In genomic region chr19:7535993-7536685, GRCh38 we compare ENCODE assay signal across 8 cellular contexts. TPM values are rescaled to one million over a fixed set of nuclear protein-coding genes. Genes with fewer than 3 reads are reported as not detected.
A peak's percentile ranks its signal among the peaks of the same experiment; 100 is the strongest.
DNase-seq lines count a peak whose midpoint lies in the region; ATAC-seq, FAIRE-seq and TF ChIP-seq lines count a peak whose summit lies in the region.

No MANE protein-coding gene starts in this region.

- H3K79me2 ChIP-seq in MM.1S (ENCODE audit: low read length), result no peaks in the 10 kb centered on the region

- peak overlapping the region; percentile 66 for H3K9ac ChIP-seq in MM.1S (ENCODE audit: low read length)

- H3K27ac ChIP-seq in MM.1S (ENCODE audit: low read length), result no peak overlapping the region
- H3K27ac ChIP-seq in effector memory CD4-positive, alpha-beta T cell (ENCODE audit: insufficient read depth, low read length, poor library complexity, severe bottlenecking), result peak overlapping the region; percentile 77

- H3F3A ChIP-seq in MM.1S (ENCODE audit: insufficient read depth, low read length), result 0 out of 2 replicates have a peak, but pooled peaks cover 2% of the 10 kb centered on the region

- in situ Hi-C loops in GM13976 (cut with MboI; ENCODE audit: low sequenced_read_pairs, unreplicated experiment), result no loop called here

- ATAC-seq in GM19463 (IDR thresholded peaks at IDR 0.05; ENCODE audit: unreplicated experiment) (no peak), HG02623 (IDR thresholded peaks at IDR 0.05; ENCODE audit: unreplicated experiment) (no peak)

- TF ChIP-seq CTCF in MM.1S (IDR thresholded peaks at IDR 0.05; ENCODE audit: low read length), result no peak
- no peak for TF ChIP-seq CTCF in nephron (IDR thresholded peaks at IDR 0.05; ENCODE audit: unreplicated experiment in 3 of 3)
- no peak for TF ChIP-seq CTCF in GM13976 (IDR thresholded peaks at IDR 0.05; ENCODE audit: borderline replicate concordance, control extremely low read depth, extremely low read depth, insufficient read depth, missing control alignments)

- peak overlapping the region; percentile 46 to 56 (median 55) for H3K27ac Mint-ChIP-seq in nephron

- peak overlapping the region; percentile 91 for H2AFZ ChIP-seq in MM.1S (ENCODE audit: low read length)

- peak overlapping the region; percentile 94 for H3K4me3 ChIP-seq in MM.1S (ENCODE audit: low read length)
- H3K4me3 ChIP-seq in effector memory CD4-positive, alpha-beta T cell (ENCODE audit: insufficient read depth, low read depth, low read length, poor library complexity, severe bottlenecking), result peak overlapping the region; percentile 95

- H3K9me3 ChIP-seq in MM.1S (replicated peaks; ENCODE audit: insufficient read depth, low read length), result no peaks in the 10 kb centered on the region
- no peaks in the 10 kb centered on the region for H3K9me3 ChIP-seq in effector memory CD4-positive, alpha-beta T cell (ENCODE audit: control insufficient read depth, low read length)

- no peaks in the 10 kb centered on the region for H3K9me2 ChIP-seq in MM.1S (replicated peaks; ENCODE audit: insufficient read depth, low read length)

- H3K27me3 ChIP-seq in MM.1S (replicated peaks; ENCODE audit: insufficient read depth, low read length), result no peaks in the 10 kb centered on the region
- H3K27me3 ChIP-seq in effector memory CD4-positive, alpha-beta T cell (replicated peaks; ENCODE audit: control insufficient read depth, insufficient read depth, low read length, poor library complexity, severe bottlenecking), result no peaks in the 10 kb centered on the region

- peak; percentile 26 for FAIRE-seq in GM12891 (lab: Jason Lieb, UNC)

- no peaks in the 10 kb centered on the region for H3K27me3 Mint-ChIP-seq in nephron (ENCODE audit: low read depth)

- H3K4me3 Mint-ChIP-seq in nephron, result peak overlapping the region; percentile 95 to 100 (median 99)

- H3K4me1 ChIP-seq in MM.1S (ENCODE audit: low read length), result peaks cover 5% of the 10 kb centered on the region
- H3K4me1 ChIP-seq in effector memory CD4-positive, alpha-beta T cell (ENCODE audit: control insufficient read depth, insufficient read depth, low read length, poor library complexity, severe bottlenecking), result peaks cover 14% of the 10 kb centered on the region

- no peaks in the 10 kb centered on the region for H3K9me3 Mint-ChIP-seq in nephron

- peak overlapping the region; percentile 91 for H3K4me2 ChIP-seq in MM.1S (ENCODE audit: low read depth, low read length)

- H3K4me1 Mint-ChIP-seq in nephron, result peaks cover 4% of the 10 kb centered on the region

- TF ChIP-seq POLR2A in GM12891 (IDR thresholded peaks at IDR 0.05; ENCODE audit: low read depth, low read length), result no peak; the same call in 1 of the 2 replicates

- H3K36me3 Mint-ChIP-seq in nephron (ENCODE audit: low read depth), result peaks cover 16% of the 10 kb centered on the region

- H4K20me1 ChIP-seq in MM.1S (ENCODE audit: insufficient read depth, low read length), result no peaks in the 10 kb centered on the region

- no peak for DNase-seq in GM12891 (ENCODE audit: insufficient read length, low spot score)
- no peak for DNase-seq in MM.1S
- DNase-seq in effector memory CD4-positive, alpha-beta T cell, result no peak
- DNase-seq in islet precursor cell, result no peak
- no peak for DNase-seq in GM13976 (ENCODE audit: low spot score)

- no peaks in the 10 kb centered on the region for H3K36me3 ChIP-seq in MM.1S (replicated peaks; ENCODE audit: insufficient read depth, low read length)
- peaks cover 20% of the 10 kb centered on the region for H3K36me3 ChIP-seq in effector memory CD4-positive, alpha-beta T cell (ENCODE audit: control insufficient read depth, insufficient read depth, low read length)

TF ChIP-seq in GM12891, 5 proteins besides CTCF, POLR2A, EP300 and RAD21:
- TF ChIP-seq TAF1 (IDR thresholded peaks at IDR 0.05; ENCODE audit: low read depth, low read length) (no peak), POU2F2 (IDR thresholded peaks at IDR 0.05; ENCODE audit: low read depth, low read length) (no peak), POLR2AphosphoS5 (IDR thresholded peaks at IDR 0.05; ENCODE audit: low read depth, low read length) (no peak), PAX5 (IDR thresholded peaks at IDR 0.05; ENCODE audit: insufficient read depth, low read length, severe bottlenecking) (no peak), SPI1 (IDR thresholded peaks at IDR 0.05; ENCODE audit: low read depth, low read length) (no peak; the same call in 1 of the 2 replicates)
TF ChIP-seq in GM12891: peak in this region for 0.

RNA-seq across cellular contexts. Expression of gene PNPLA6, which starts 0.6 kb away (rescaled TPM):
- polyA plus RNA-seq in GM12891 (2012; ENCODE audit: low read depth, missing spikeins), result 51.3 TPM

RNA-seq across cellular contexts. Expression of gene MCOLN1, which starts 13.7 kb away (rescaled TPM):
- 5.8 TPM for polyA plus RNA-seq in GM12891 (2012; ENCODE audit: low read depth, missing spikeins)

RNA-seq across cellular contexts. Expression of gene ZNF358, which starts 20.2 kb away (rescaled TPM):
- 6.6 TPM for polyA plus RNA-seq in GM12891 (2012; ENCODE audit: low read depth, missing spikeins)

RNA-seq across cellular contexts. Expression of gene PEX11G, which starts 47.3 kb away (rescaled TPM):
- polyA plus RNA-seq in GM12891 (2012; ENCODE audit: low read depth, missing spikeins), result 2.3 TPM

RNA-seq across cellular contexts. Expression of gene CAMSAP3, which starts 59.5 kb away (rescaled TPM):
- 2.4 TPM for polyA plus RNA-seq in GM12891 (2012; ENCODE audit: low read depth, missing spikeins)
